Comparison of ENCODE assay signal across 16 cellular contexts in genomic region chr19:3931041-3931440, GRCh38. TPM values are rescaled to one million over a fixed set of nuclear protein-coding genes. Genes with fewer than 3 reads are reported as not detected.
"Had no signal": no experiment of that assay in that cellular context is flagged by ENCODE, and none has a peak within 500 bp of the region (broad histone marks: within the 10 kb centered on the region; RNA-seq: fewer than 3 reads in every experiment).

No MANE protein-coding gene starts in this region.

- DNase-seq: activated CD4-positive, alpha-beta T cell treated with anti-CD3 and anti-CD28 coated beads, Interleukin-2, amount 50 U/mL, for 1 hour; activated naive CD4-positive, alpha-beta T cell treated with anti-CD3 and anti-CD28 coated beads, Interleukin-2, amount 50 U/mL, for 16 hours; activated T-cell treated with anti-CD3 and anti-CD28 coated beads for 4 hours; effector memory CD8-positive, alpha-beta T cell; immature natural killer cell; retina; trophoblast cell had no signal

- H3K4me2 ChIP-seq: smooth muscle cell had no signal

- H3K79me2 ChIP-seq: parathyroid adenoma had no signal

- H2AFZ ChIP-seq: parathyroid adenoma had no signal

- H3K4me3 ChIP-seq: smooth muscle cell had no signal

- ATAC-seq: effector memory CD8-positive, alpha-beta T cell; stimulated activated memory B cell treated with anti-CD40 and anti-IgM and Interleukin-4, amounts not matched to agents 10 μg/mL and 1 μg/mL and 100 μg/mL, for 72 hours had no signal

- H3K9ac ChIP-seq: parathyroid adenoma had no signal

- H3K4me1 ChIP-seq: parathyroid adenoma had no signal

- H3K27ac ChIP-seq: epithelial cell of prostate, parathyroid adenoma had no signal

RNA-seq across cellular contexts. Expression of gene NMRK2, which starts 1.8 kb away (rescaled TPM):
- total RNA-seq: activated CD8-positive, alpha-beta memory T cell treated with anti-CD3 and anti-CD28 coated beads for 36 hours; activated T-helper 2 cell treated with anti-CD3 and anti-CD28 coated beads, Interferon-gamma antibody, Interleukin-2, Interleukin-4, amounts not matched to agents 10 μg/mL and 5 μg/mL and 100 μg/mL, durations not matched to agents 14 hours and 24 hours and 36 hours; neural crest cell; smooth muscle cell; subcutaneous adipose tissue; T-helper 2 cell treated with Interferon-gamma antibody and Interleukin-4, amounts not matched to agents 100 ng/mL and 5 ng/mL, for 36 hours had no signal
- polyA plus RNA-seq: immature natural killer cell, smooth muscle cell had no signal

RNA-seq across cellular contexts. Expression of gene ATCAY, which starts 50.6 kb away (rescaled TPM):
- total RNA-seq: activated CD8-positive, alpha-beta memory T cell treated with anti-CD3 and anti-CD28 coated beads for 36 hours; activated T-helper 2 cell treated with anti-CD3 and anti-CD28 coated beads, Interferon-gamma antibody, Interleukin-2, Interleukin-4, amounts not matched to agents 10 μg/mL and 5 μg/mL and 100 μg/mL, durations not matched to agents 14 hours and 24 hours and 36 hours; subcutaneous adipose tissue; T-helper 2 cell treated with Interferon-gamma antibody and Interleukin-4, amounts not matched to agents 100 ng/mL and 5 ng/mL, for 36 hours had no signal
- polyA plus RNA-seq: immature natural killer cell had no signal
